ENCODE assay signal across 1 cellular context in genomic region chr7:107080099-107080505, GRCh38.
TF ChIP-seq lines count a peak whose summit lies in the region.

No MANE protein-coding gene starts in this region.

TF ChIP-seq in K562, 482 proteins besides CTCF, POLR2A, EP300 and RAD21 (continued from another document and continues in another):
- TF ChIP-seq ETS1 (conservative IDR thresholded peaks at IDR 0.05; ENCODE audit: control insufficient read depth, low read depth, low read length) (no peak), FOXM1 (IDR thresholded peaks at IDR 0.05; ENCODE audit: low read depth) (no peak), FOXM1 (CRISPR knock-in tag; IDR thresholded peaks at IDR 0.05; ENCODE audit: low read depth) (no peak), ETV6 (IDR thresholded peaks at IDR 0.05; ENCODE audit: borderline replicate concordance in 1 of 2, low read depth in 2 of 2, low read length in 1 of 2) (no peak), ETV6 (CRISPR knock-in tag; IDR thresholded peaks at IDR 0.05; ENCODE audit: borderline replicate concordance) (no peak), FOXJ2 (tag; IDR thresholded peaks at IDR 0.05) (no peak), KDM2B (CRISPR knock-in tag; IDR thresholded peaks at IDR 0.05) (no peak), C11orf30 (IDR thresholded peaks at IDR 0.05; ENCODE audit: low read depth) (no peak), ZHX1 (conservative IDR thresholded peaks at IDR 0.05; ENCODE audit: low read length) (no peak), ZNF695 (CRISPR knock-in tag; IDR thresholded peaks at IDR 0.05) (no peak), ZNF551 (CRISPR knock-in tag; IDR thresholded peaks at IDR 0.05) (no peak), PYGO2 (tag; IDR thresholded peaks at IDR 0.05) (no peak), HINFP (tag; conservative IDR thresholded peaks at IDR 0.05; ENCODE audit: low read depth) (no peak), FOXA1 (IDR thresholded peaks at IDR 0.05; ENCODE audit: borderline replicate concordance) (no peak), ATF3 (IDR thresholded peaks at IDR 0.05) (no peak), ATF3 (CRISPR knock-in tag; conservative IDR thresholded peaks at IDR 0.05) (no peak), ZNF655 (CRISPR knock-in tag; IDR thresholded peaks at IDR 0.05) (no peak), THAP7 (CRISPR knock-in tag; IDR thresholded peaks at IDR 0.05) (no peak), ELK1 (CRISPR knock-in tag; IDR thresholded peaks at IDR 0.05) (no peak), PHF20 (IDR thresholded peaks at IDR 0.05; ENCODE audit: partially characterized antibody) (no peak), ZNF444 (CRISPR knock-in tag; IDR thresholded peaks at IDR 0.05) (no peak), IRF2 (CRISPR knock-in tag; IDR thresholded peaks at IDR 0.05) (no peak), TFE3 (CRISPR knock-in tag; IDR thresholded peaks at IDR 0.05) (no peak), PHB2 (IDR thresholded peaks at IDR 0.05; ENCODE audit: low read depth) (peak; percentile 34), NUFIP1 (IDR thresholded peaks at IDR 0.05; ENCODE audit: partially characterized antibody) (no peak), RFX7 (CRISPR knock-in tag; IDR thresholded peaks at IDR 0.05) (no peak), TCF15 (CRISPR knock-in tag; IDR thresholded peaks at IDR 0.05) (no peak), ZBTB9 (CRISPR knock-in tag; IDR thresholded peaks at IDR 0.05) (0 out of 2 replicates have a peak, but pooled peaks have one; percentile 12), GABPA (tag; conservative IDR thresholded peaks at IDR 0.05; ENCODE audit: low read depth) (no peak), ZNF639 (CRISPR knock-in tag; conservative IDR thresholded peaks at IDR 0.05 in 1 of 2, IDR thresholded peaks at IDR 0.05 in 1 of 2) (no peak), FOXP1 (CRISPR knock-in tag; IDR thresholded peaks at IDR 0.05) (no peak), ZNF780A (CRISPR knock-in tag; IDR thresholded peaks at IDR 0.05) (no peak), TFAM (CRISPR knock-in tag; conservative IDR thresholded peaks at IDR 0.05) (no peak), CCAR2 (IDR thresholded peaks at IDR 0.05; ENCODE audit: low read depth, low read length) (no peak), FOXK1 (CRISPR knock-in tag; IDR thresholded peaks at IDR 0.05; ENCODE audit: borderline replicate concordance) (no peak), LCOR (CRISPR knock-in tag; IDR thresholded peaks at IDR 0.05) (no peak), PCBP2 (IDR thresholded peaks at IDR 0.05; ENCODE audit: low read depth, low read length, poor library complexity, severe bottlenecking) (no peak), MAX (CRISPR knock-in tag; IDR thresholded peaks at IDR 0.05) (no peak), EGR1 (conservative IDR thresholded peaks at IDR 0.05) (no peak), ZBTB26 (CRISPR knock-in tag; IDR thresholded peaks at IDR 0.05) (peak; percentile 10; the same call in 1 of the 2 replicates), CBFA2T3 (IDR thresholded peaks at IDR 0.05) (no peak), PTRF (tag; IDR thresholded peaks at IDR 0.05) (0 out of 2 replicates have a peak, but pooled peaks have one; percentile 8), RFX5 (IDR thresholded peaks at IDR 0.05; ENCODE audit: low read depth, low read length) (no peak), TEAD1 (CRISPR knock-in tag; IDR thresholded peaks at IDR 0.05) (no peak), ZNF3 (CRISPR knock-in tag; IDR thresholded peaks at IDR 0.05) (no peak), THRB (CRISPR knock-in tag; conservative IDR thresholded peaks at IDR 0.05) (peak; percentile 57; the same call in 1 of the 2 replicates), GATA2 (CRISPR knock-in tag; IDR thresholded peaks at IDR 0.05) (no peak), RHOXF2B (CRISPR knock-in tag; conservative IDR thresholded peaks at IDR 0.05) (0 out of 2 replicates have a peak, but pooled peaks have one; percentile 70)
